Comparison of ENCODE assay signal across 20 cellular contexts in genomic region chr22:25661067-25661466, GRCh38.
DNase-seq lines count a peak whose midpoint lies in the region; ATAC-seq, FAIRE-seq and TF ChIP-seq lines count a peak whose summit lies in the region.
"Had no signal": no experiment of that assay in that cellular context is flagged by ENCODE, and none has a peak within 500 bp of the region (broad histone marks: within the 10 kb centered on the region; RNA-seq: fewer than 3 reads in every experiment).

No MANE protein-coding gene starts in this region.

- H3K36me3 Mint-ChIP-seq in endothelial cell (ENCODE audit: low read depth, unreplicated experiment), result no peaks in the 10 kb centered on the region

- H3K27ac ChIP-seq in right cardiac atrium (ENCODE audit: low read length), result no peak overlapping the region
- H3K27ac ChIP-seq: 22Rv1, esophagus squamous epithelium had no signal

- peak; percentile 87 for FAIRE-seq in urothelium cell line (lab: Jason Lieb, UNC)

- no peaks in the 10 kb centered on the region for H3K9me3 ChIP-seq in right cardiac atrium (ENCODE audit: control insufficient read depth, low read length)
- H3K9me3 ChIP-seq: esophagus squamous epithelium, HAP-1 had no signal

- H3K27me3 Mint-ChIP-seq in endothelial cell (ENCODE audit: unreplicated experiment), result peaks cover 2% of the 10 kb centered on the region
- H3K27me3 Mint-ChIP-seq: stimulated activated naive CD8-positive, alpha-beta T cell treated with anti-CD3 and anti-CD28 coated beads, Interleukin-15, amount 100 ng/mL, for 72 hours had no signal

- no peaks in the 10 kb centered on the region for H3K27me3 ChIP-seq in right cardiac atrium (ENCODE audit: control insufficient read depth, insufficient read depth)
- H3K27me3 ChIP-seq: esophagus squamous epithelium had no signal

- no peaks in the 10 kb centered on the region for H3K9me3 Mint-ChIP-seq in endothelial cell (ENCODE audit: unreplicated experiment)
- H3K9me3 Mint-ChIP-seq: stimulated activated naive CD8-positive, alpha-beta T cell treated with anti-CD3 and anti-CD28 coated beads, Interleukin-15, amount 100 ng/mL, for 72 hours had no signal

- no peak for TF ChIP-seq CTCF in endothelial cell (IDR thresholded peaks at IDR 0.05; ENCODE audit: unreplicated experiment)

- H3K4me1 ChIP-seq in right cardiac atrium (ENCODE audit: control insufficient read depth, insufficient read depth, low read length), result peaks cover 1% of the 10 kb centered on the region
- H3K4me1 ChIP-seq: HAP-1 had no signal

- intact Hi-C loops in right cardiac atrium (cut with DNase I), result no loop called here

- H3K4me3 Mint-ChIP-seq in endothelial cell (ENCODE audit: unreplicated experiment), result no peak overlapping the region
- H3K4me3 Mint-ChIP-seq: stimulated activated naive CD8-positive, alpha-beta T cell treated with anti-CD3 and anti-CD28 coated beads, Interleukin-15, amount 100 ng/mL, for 72 hours had no signal

- peak overlapping the region; percentile 48 for H3K4me3 ChIP-seq in right cardiac atrium (ENCODE audit: low read length)
- H3K4me3 ChIP-seq: esophagus squamous epithelium, HAP-1 had no signal

- ATAC-seq in right cardiac atrium (peak; percentile 69 to 77), HG02571 (IDR thresholded peaks at IDR 0.05; ENCODE audit: unreplicated experiment) (no peak)
- ATAC-seq: left colon; stimulated activated naive CD8-positive, alpha-beta T cell treated with anti-CD3 and anti-CD28 coated beads, Interleukin-15, amount 100 ng/mL, for 72 hours had no signal

- H3K4me1 Mint-ChIP-seq in endothelial cell (ENCODE audit: unreplicated experiment), result no peaks in the 10 kb centered on the region

- WGBS in right cardiac atrium, result 6% methylated on average over 2 of the region's 2 CpGs

- H3K27ac Mint-ChIP-seq in endothelial cell (ENCODE audit: unreplicated experiment), result no peak overlapping the region
- H3K27ac Mint-ChIP-seq: stimulated activated naive CD8-positive, alpha-beta T cell treated with anti-CD3 and anti-CD28 coated beads, Interleukin-15, amount 100 ng/mL, for 72 hours had no signal

- peak; percentile 2 for DNase-seq in NCI-H1436 (lab: John Stamatoyannopoulos, UW)
- DNase-seq in NCI-H1436 treated with DMSO at 0.1 percent for 48 hours (lab: John Stamatoyannopoulos, UW), result no peak
- peak; percentile 40 to 47 for DNase-seq in erythroblast (lab: John Stamatoyannopoulos, UW)
- DNase-seq in right cardiac atrium, result no peak
- no peak for DNase-seq in urothelium cell line (ENCODE audit: low spot score)
- DNase-seq in endothelial cell (ENCODE audit: low spot score), result no peak
- DNase-seq in NK-92 treated with Interleukin-12 subunit alpha and Interleukin-12 subunit beta, amount 100 ng/mL, for 24 hours (lab: John Stamatoyannopoulos, UW), result no peak
- DNase-seq: activated CD4-positive, alpha-beta T cell treated with anti-CD3 and anti-CD28 coated beads for 48 hours; activated effector memory CD4-positive, alpha-beta T cell treated with Interleukin-2 at 50 U/mL for 16 hours; esophagus squamous epithelium; KBM-7; left colon; NCI-H226; occipital lobe; RPMI8226; stimulated activated CD4-positive, alpha-beta T cell treated with anti-CD3 and anti-CD28 coated beads, Interleukin-1b, Interleukin-23, amount 100 ng/mL, for 48 hours; stimulated activated naive CD8-positive, alpha-beta T cell treated with anti-CD3 and anti-CD28 coated beads, Interleukin-15, amount 100 ng/mL, for 72 hours had no signal

- TF ChIP-seq POLR2A in erythroblast (IDR thresholded peaks at IDR 0.05; ENCODE audit: low read length), result no peak

Comparison
In these comparisons a context has a peak if more than half of its experiments do, and no peak if none do; other contexts are left out.
1. DNase-seq: peak in NCI-H1436 (single experiment) and erythroblast (2 of 2); none in NCI-H1436 treated with DMSO at 0.1 percent for 48 hours (single experiment), right cardiac atrium (0 of 3), urothelium cell line (single experiment), endothelial cell (single experiment) and NK-92 treated with Interleukin-12 subunit alpha and Interleukin-12 subunit beta, amount 100 ng/mL, for 24 hours (single experiment).